ENCODE assay signal across 8 cellular contexts in genomic region chr20:38434770-38435554, GRCh38. TPM values are rescaled to one million over a fixed set of nuclear protein-coding genes. Genes with fewer than 3 reads are reported as not detected.
A peak's percentile ranks its signal among the peaks of the same experiment; 100 is the strongest.
DNase-seq lines count a peak whose midpoint lies in the region; ATAC-seq and TF ChIP-seq lines count a peak whose summit lies in the region.

TSS of gene SNHG17 (minus strand) at chr20:38435328.

- no peaks in the 10 kb centered on the region for H3K9me3 ChIP-seq in right lobe of liver

- peaks cover 0 to 34% (median 9%) of the 10 kb centered on the region in 4 donors for H3K36me3 ChIP-seq in right lobe of liver

- ATAC-seq in HG03521 (IDR thresholded peaks at IDR 0.05; ENCODE audit: unreplicated experiment) (peak; percentile 71), right lobe of liver (peak; percentile 89 to 98 (median 94))

- TF ChIP-seq POLR2A in GM18951 (IDR thresholded peaks at IDR 0.05; ENCODE audit: extremely low read depth, insufficient read depth, insufficient read length) (peak; percentile 98), right lobe of liver (IDR thresholded peaks at IDR 0.05) (peak; percentile 85)

- intact Hi-C loops in right lobe of liver (cut with DNase I): no loop called here

- in situ Hi-C loops in GM18951 (cut with MboI; ENCODE audit: low sequenced_read_pairs, unreplicated experiment): no loop called here

- peaks cover 0 to 9% (median 4%) of the 10 kb centered on the region in 4 donors for H3K4me1 ChIP-seq in right lobe of liver

- TF ChIP-seq CTCF in AG09309 (IDR thresholded peaks at IDR 0.05; ENCODE audit: control insufficient read depth, insufficient read depth, low read depth, low read length, missing control alignments): peak; percentile 100
- TF ChIP-seq CTCF in right lobe of liver (IDR thresholded peaks at IDR 0.05): peak; percentile 100

- DNase-seq in AG09309 (ENCODE audit: low read depth): peak; percentile 89
- peak; percentile 94 for DNase-seq in NCI-H774 (lab: John Stamatoyannopoulos, UW)
- peak; percentile 88 to 91 for DNase-seq in activated CD4-positive, alpha-beta T cell treated with anti-CD3 and anti-CD28 coated beads, Interleukin-2, amount 50 U/mL, for 48 hours
- peak; percentile 94 to 97 for DNase-seq in dermis microvascular lymphatic vessel endothelial cell (ENCODE audit: low read depth in 2 of 2)
- DNase-seq in right lobe of liver: peak; percentile 90 to 93 (median 92)
- DNase-seq in stimulated activated CD4-positive, alpha-beta T cell treated with anti-CD3 and anti-CD28 coated beads, Interleukin-4, amount 100 ng/mL, for 24 hours: peak; percentile 91

- no peaks in the 10 kb centered on the region for H3K27me3 ChIP-seq in right lobe of liver

- WGBS in right lobe of liver (ENCODE audit: insufficient coverage, low coverage, low lambda C conversion rate, missing lambda C conversion rate): 1% methylated on average over 32 of the region's 65 CpGs

- H3K27ac ChIP-seq in right lobe of liver: peak within 1 kb of the TSS; percentile 41 to 78 (median 44)

- H3K4me3 ChIP-seq in AG09309 (ENCODE audit: control insufficient read depth, low read depth, low read length): peak within 1 kb of the TSS; percentile 83
- peak within 1 kb of the TSS; percentile 73 to 83 (median 81) for H3K4me3 ChIP-seq in right lobe of liver

RNA-seq across cellular contexts. Expression of gene SNHG17, which starts in this region (rescaled TPM):
- 5.1 and 7.0 TPM in 2 replicates for total RNA-seq in dermis microvascular lymphatic vessel endothelial cell
- total RNA-seq in right lobe of liver: 10 to 100 TPM in 2 of 6 experiments, 1 to 10 TPM in 4; 2.5 to 21.8 (median 8.5) TPM

Comparison
In these comparisons a context has a peak if more than half of its experiments do, and no peak if none do; other contexts are left out.
1. Peak in every context shown above with its lines: DNase-seq, ATAC-seq, H3K4me3 ChIP-seq and H3K27ac ChIP-seq.